Comparison of ENCODE assay signal across 8 cellular contexts in genomic region chr2:99559075-99559662, GRCh38.
A peak's percentile ranks its signal among the peaks of the same experiment; 100 is the strongest.
DNase-seq lines count a peak whose midpoint lies in the region; ATAC-seq and TF ChIP-seq lines count a peak whose summit lies in the region.

No MANE protein-coding gene starts in this region.

- no peaks in the 10 kb centered on the region for H3K27me3 Mint-ChIP-seq in activated B cell treated with CpG ODN at 0.5 μM for 24 hours

- peaks cover 7% of the 10 kb centered on the region for H3K4me1 Mint-ChIP-seq in activated B cell treated with CpG ODN at 0.5 μM for 24 hours

- CTCF ChIA-PET in activated B cell treated with CpG ODN at 0.5 μM for 24 hours (lab: Charles Lee), result interaction anchor here (0.6 to 3.3 kb wide), 19 partner anchors 8 to 1033 kb away, joined by 3 to 69 read pairs (median 4); no protein-coding TSS in a partner anchor

- DNase-seq in GM12864 (ENCODE audit: low read depth), result peak; percentile 10
- DNase-seq in NCI-H2227 treated with DMSO at 0.1 percent for 48 hours (lab: John Stamatoyannopoulos, UW), result peak; percentile 84
- peak; percentile 69 for DNase-seq in activated B cell treated with CpG ODN at 0.5 μM for 24 hours
- DNase-seq in T47D (ENCODE audit: low read depth in 1 of 2, low spot score in 1 of 2), result peak; percentile 47 to 78
- DNase-seq in islet precursor cell, result peak; percentile 86
- DNase-seq in stimulated activated CD4-positive, alpha-beta T cell treated with anti-CD3 and anti-CD28 coated beads, Interleukin-15, amount 100 ng/mL, for 48 hours (ENCODE audit: low read depth in 2 of 2), result peak; percentile 74 to 76

- no peak overlapping the region for H3K4me3 Mint-ChIP-seq in activated B cell treated with CpG ODN at 0.5 μM for 24 hours

- in situ Hi-C loops in T47D (cut with HindIII; ENCODE audit: low pct_unique_long_range_greater_than_20kb, low sequenced_read_pairs), result no loop called here

- H3K4me3 ChIP-seq in GM12864 (ENCODE audit: low read depth, low read length), result no peak overlapping the region

- TF ChIP-seq CTCF in GM12864 (IDR thresholded peaks at IDR 0.05; ENCODE audit: low read depth, low read length, missing control alignments) (peak; percentile 91), activated B cell treated with CpG ODN at 0.5 μM for 24 hours (IDR thresholded peaks at IDR 0.05) (peak; percentile 94)

- H3K27ac Mint-ChIP-seq in activated B cell treated with CpG ODN at 0.5 μM for 24 hours, result no peak overlapping the region

- intact Hi-C loops in activated B cell treated with CpG ODN at 0.5 μM for 24 hours (cut with micrococcal nuclease), result loop anchor here (1.0 to 5.0 kb wide), 6 partner anchors 684 to 1433 kb away; no protein-coding TSS in a partner anchor

- peak; percentile 75 for ATAC-seq in HG03045 (IDR thresholded peaks at IDR 0.05; ENCODE audit: unreplicated experiment)
- ATAC-seq in activated B cell treated with CpG ODN at 0.5 μM for 24 hours (ENCODE audit: low read depth), result peak; percentile 98
- ATAC-seq in GM18858 (IDR thresholded peaks at IDR 0.05; ENCODE audit: unreplicated experiment), result no peak

- POLR2A ChIA-PET in activated B cell treated with CpG ODN at 0.5 μM for 24 hours (lab: Charles Lee), result interaction anchor here (0.6 to 1.0 kb wide), 2 partner anchors 822 to 1443 kb away, joined by 3 read pairs; partner anchors contain the start of gene RPL31

- peaks cover 80% of the 10 kb centered on the region for H3K36me3 Mint-ChIP-seq in activated B cell treated with CpG ODN at 0.5 μM for 24 hours (ENCODE audit: low read depth)

- no peaks in the 10 kb centered on the region for H3K9me3 Mint-ChIP-seq in activated B cell treated with CpG ODN at 0.5 μM for 24 hours

Comparison
In these comparisons a context has a peak if more than half of its experiments do, and no peak if none do; other contexts are left out.
1. DNase-seq: peak in every context shown above with its lines; median percentile 86 in islet precursor cell; 84 in NCI-H2227 treated with DMSO at 0.1 percent for 48 hours; 75 in stimulated activated CD4-positive, alpha-beta T cell treated with anti-CD3 and anti-CD28 coated beads, Interleukin-15, amount 100 ng/mL, for 48 hours; 69 in activated B cell treated with CpG ODN at 0.5 μM for 24 hours; 62 in T47D; 10 in GM12864.